Comparison of ENCODE assay signal across 1 cellular context in the genomic region with DNA sequence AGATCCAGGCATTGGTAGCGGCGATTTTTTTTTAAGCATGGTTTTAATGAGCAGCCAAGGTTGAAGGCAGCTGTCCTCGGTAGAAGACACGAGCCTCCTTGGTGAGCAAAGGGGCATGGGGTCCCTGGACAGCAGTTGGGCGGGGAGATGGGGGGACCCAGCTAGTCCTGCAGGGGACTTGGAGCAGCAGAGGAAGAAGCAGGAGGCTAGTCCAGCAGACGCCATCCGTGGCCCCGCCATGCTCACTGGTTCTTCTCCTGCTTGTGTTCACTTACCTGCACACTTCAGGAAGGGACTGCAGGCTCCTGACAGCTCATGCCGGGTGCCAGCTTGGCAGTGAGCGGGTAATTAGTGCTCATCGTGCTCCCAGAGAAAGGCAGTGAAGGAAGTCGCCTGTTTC.
TF ChIP-seq lines count a peak whose summit lies in the region.

No MANE protein-coding gene starts in this region.

TF ChIP-seq in SK-N-SH, 30 proteins besides CTCF, POLR2A, EP300 and RAD21 (continued from another document):
- TF ChIP-seq, protein P1, sequence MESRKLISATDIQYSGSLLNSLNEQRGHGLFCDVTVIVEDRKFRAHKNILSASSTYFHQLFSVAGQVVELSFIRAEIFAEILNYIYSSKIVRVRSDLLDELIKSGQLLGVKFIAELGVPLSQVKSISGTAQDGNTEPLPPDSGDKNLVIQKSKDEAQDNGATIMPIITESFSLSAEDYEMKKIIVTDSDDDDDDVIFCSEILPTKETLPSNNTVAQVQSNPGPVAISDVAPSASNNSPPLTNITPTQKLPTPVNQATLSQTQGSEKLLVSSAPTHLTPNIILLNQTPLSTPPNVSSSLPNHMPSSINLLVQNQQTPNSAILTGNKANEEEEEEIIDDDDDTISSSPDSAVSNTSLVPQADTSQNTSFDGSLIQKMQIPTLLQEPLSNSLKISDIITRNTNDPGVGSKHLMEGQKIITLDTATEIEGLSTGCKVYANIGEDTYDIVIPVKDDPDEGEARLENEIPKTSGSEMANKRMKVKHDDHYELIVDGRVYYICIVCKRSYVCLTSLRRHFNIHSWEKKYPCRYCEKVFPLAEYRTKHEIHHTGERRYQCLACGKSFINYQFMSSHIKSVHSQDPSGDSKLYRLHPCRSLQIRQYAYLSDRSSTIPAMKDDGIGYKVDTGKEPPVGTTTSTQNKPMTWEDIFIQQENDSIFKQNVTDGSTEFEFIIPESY (IDR thresholded peaks at IDR 0.05; ENCODE audit: borderline replicate concordance, low read depth): no peak
- TF ChIP-seq TCF12 (IDR thresholded peaks at IDR 0.05): no peak
- no peak for TF ChIP-seq FOSL2 (IDR thresholded peaks at IDR 0.05; ENCODE audit: borderline replicate concordance, low read depth)
